ENCODE assay signal across 11 cellular contexts in genomic region chr12:69059465-69060457, GRCh38.
A peak's percentile ranks its signal among the peaks of the same experiment; 100 is the strongest.
DNase-seq lines count a peak whose midpoint lies in the region; TF ChIP-seq lines count a peak whose summit lies in the region.
"Had no signal": no experiment of that assay in that cellular context is flagged by ENCODE, and none has a peak within 500 bp of the region (broad histone marks: within the 10 kb centered on the region; RNA-seq: fewer than 3 reads in every experiment).

No MANE protein-coding gene starts in this region.

- DNase-seq in T-helper 2 cell treated with Interferon-gamma antibody and Interleukin-4, amounts not matched to agents 5 μg/mL and 100 μg/mL, for 36 hours (ENCODE audit: low spot score), result peak; percentile 36
- DNase-seq in T-helper 2 cell (no peak), NOMO-1 (lab: John Stamatoyannopoulos, UW; ENCODE audit: unreplicated experiment in 2 of 2) (peak; percentile 33 to 80), astrocyte of the spinal cord (ENCODE audit: low read depth, low spot score) (peak; percentile 87), retinal pigment epithelial cell (ENCODE audit: low read depth) (peak; percentile 64), NCI-H1048 (lab: John Stamatoyannopoulos, UW) (no peak), transverse colon (no peak), mesenteric fat pad (ENCODE audit: low spot score) (no peak)
- DNase-seq: activated B cell treated with CpG ODN at 0.5 μM for 24 hours, endodermal cell, NCI-H1694 treated with DMSO at 0.1 percent for 48 hours had no signal

- no peak for TF ChIP-seq EP300 in transverse colon (IDR thresholded peaks at IDR 0.05; ENCODE audit: low read depth)

- peaks cover 12% of the 10 kb centered on the region for H3K4me1 Mint-ChIP-seq in T-helper 2 cell treated with Interferon-gamma antibody and Interleukin-4, amounts not matched to agents 5 μg/mL and 100 μg/mL, for 36 hours (ENCODE audit: low read depth)
- H3K4me1 Mint-ChIP-seq: activated B cell treated with CpG ODN at 0.5 μM for 24 hours had no signal

- no peak overlapping the region for H3K27ac ChIP-seq in transverse colon

- in situ Hi-C loops in astrocyte of the spinal cord (cut with HindIII; ENCODE audit: low sequenced_read_pairs), result no loop called here
- in situ Hi-C loops in transverse colon (cut with MboI; ENCODE audit: low pct_ligation_motif_present in 1 of 4, low pct_unique_long_range_greater_than_20kb in 1 of 4, low sequenced_read_pairs in 3 of 4), result loop anchor here in 1 of 4 donors (25.0 kb wide), 1 partner anchor 197 kb away; no protein-coding TSS in a partner anchor

- intact Hi-C loops in transverse colon (cut with DNase I; ENCODE audit: low total_unique reads), result no loop called here

- H3K4me1 ChIP-seq in transverse colon, result no peaks in the 10 kb centered on the region

- peak overlapping the region; percentile 6 for H3K4me3 Mint-ChIP-seq in T-helper 2 cell treated with Interferon-gamma antibody and Interleukin-4, amounts not matched to agents 5 μg/mL and 100 μg/mL, for 36 hours
- H3K4me3 Mint-ChIP-seq: activated B cell treated with CpG ODN at 0.5 μM for 24 hours, endodermal cell had no signal

- no peak overlapping the region for H3K27ac Mint-ChIP-seq in T-helper 2 cell treated with Interferon-gamma antibody and Interleukin-4, amounts not matched to agents 5 μg/mL and 100 μg/mL, for 36 hours
- H3K27ac Mint-ChIP-seq: activated B cell treated with CpG ODN at 0.5 μM for 24 hours, endodermal cell had no signal

- H3K27me3 Mint-ChIP-seq in T-helper 2 cell treated with Interferon-gamma antibody and Interleukin-4, amounts not matched to agents 5 μg/mL and 100 μg/mL, for 36 hours (ENCODE audit: low read depth), result no peaks in the 10 kb centered on the region
- H3K27me3 Mint-ChIP-seq: activated B cell treated with CpG ODN at 0.5 μM for 24 hours had no signal

- no peaks in the 10 kb centered on the region for H3K36me3 Mint-ChIP-seq in T-helper 2 cell treated with Interferon-gamma antibody and Interleukin-4, amounts not matched to agents 5 μg/mL and 100 μg/mL, for 36 hours (ENCODE audit: low read depth)

- TF ChIP-seq CTCF in astrocyte of the spinal cord (IDR thresholded peaks at IDR 0.05; ENCODE audit: low read depth, low read length) (no peak), retinal pigment epithelial cell (conservative IDR thresholded peaks at IDR 0.05; ENCODE audit: low read depth, low read length) (no peak), transverse colon (IDR thresholded peaks at IDR 0.05) (no peak)

- TF ChIP-seq POLR2A in transverse colon (IDR thresholded peaks at IDR 0.05), result no peak

- H3K9me3 ChIP-seq in transverse colon, result no peaks in the 10 kb centered on the region

- WGBS in transverse colon (ENCODE audit: low coverage in 1 of 2), 2 donors, result 72 to 89% methylated on average over 7 to 8 of the region's 8 CpGs

- H3K36me3 ChIP-seq in transverse colon, result no peaks in the 10 kb centered on the region

- no peak overlapping the region for H3K4me3 ChIP-seq in astrocyte of the spinal cord (ENCODE audit: low read depth, low read length)
- H3K4me3 ChIP-seq in retinal pigment epithelial cell (ENCODE audit: low read length), result no peak overlapping the region
- no peak overlapping the region for H3K4me3 ChIP-seq in transverse colon

- H3K27me3 ChIP-seq in transverse colon, result no peaks in the 10 kb centered on the region

- H3K9me3 Mint-ChIP-seq in T-helper 2 cell treated with Interferon-gamma antibody and Interleukin-4, amounts not matched to agents 5 μg/mL and 100 μg/mL, for 36 hours, result no peaks in the 10 kb centered on the region
- H3K9me3 Mint-ChIP-seq: activated B cell treated with CpG ODN at 0.5 μM for 24 hours, endodermal cell had no signal

Comparison
In these comparisons a context has a peak if more than half of its experiments do, and no peak if none do; other contexts are left out.
1. DNase-seq: peak in T-helper 2 cell treated with Interferon-gamma antibody and Interleukin-4, amounts not matched to agents 5 μg/mL and 100 μg/mL, for 36 hours (single experiment), NOMO-1 (2 of 2), astrocyte of the spinal cord (single experiment) and retinal pigment epithelial cell (single experiment); none in T-helper 2 cell (0 of 5), NCI-H1048 (single experiment), transverse colon (single experiment) and mesenteric fat pad (single experiment).